ENCODE assay signal across 8 cellular contexts in the genomic region with DNA sequence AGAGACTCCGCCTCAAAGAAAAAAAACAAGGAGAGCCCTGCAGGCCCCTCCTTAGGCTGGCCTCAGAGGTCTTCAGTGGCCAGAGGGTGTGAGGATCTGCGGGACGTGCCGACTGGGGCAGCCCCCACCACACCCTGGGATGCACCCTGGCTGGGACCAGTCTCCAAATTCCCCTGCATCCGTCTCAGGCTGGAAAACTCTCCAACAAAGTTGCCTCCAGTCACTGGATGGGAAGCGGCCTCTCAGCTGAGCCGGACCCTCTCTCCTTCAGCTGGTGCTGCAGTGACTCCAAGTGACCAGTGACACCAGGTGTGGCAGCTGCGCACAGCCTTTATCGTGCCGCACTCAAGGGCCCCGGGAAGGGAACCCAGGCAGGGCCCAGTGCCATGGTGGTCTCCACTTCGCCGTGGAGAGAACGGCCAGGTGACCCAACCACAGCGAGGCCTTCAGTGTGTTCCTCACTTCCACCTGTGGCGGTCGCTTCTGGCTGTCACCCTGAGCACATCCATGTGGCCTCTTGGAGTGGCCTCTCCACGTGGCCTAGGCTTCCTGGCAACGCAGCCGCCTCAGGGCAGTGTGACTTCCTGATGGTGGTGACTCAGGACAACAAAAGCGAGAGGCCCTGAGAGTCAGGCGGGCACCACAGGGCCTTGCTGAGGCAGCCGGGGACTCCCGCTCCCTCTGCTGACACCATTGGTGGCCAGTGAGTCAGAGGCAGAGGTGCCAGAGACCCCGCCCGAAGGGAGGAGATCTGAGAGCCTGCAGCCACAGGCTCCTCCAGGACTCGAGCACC. TPM values are rescaled to one million over a fixed set of nuclear protein-coding genes. Genes with fewer than 3 reads are reported as not detected.
A peak's percentile ranks its signal among the peaks of the same experiment; 100 is the strongest.
DNase-seq lines count a peak whose midpoint lies in the region; ATAC-seq and TF ChIP-seq lines count a peak whose summit lies in the region.

No MANE protein-coding gene starts in this region.

- intact Hi-C loops in activated CD8-positive, alpha-beta T cell treated with anti-CD3 and anti-CD28 coated beads for 36 hours (cut with micrococcal nuclease), result no loop called here

- TF ChIP-seq RAD21 in SK-N-SH (IDR thresholded peaks at IDR 0.05; ENCODE audit: low read length), result no peak

- H3K9me3 ChIP-seq in SK-N-SH, result no peaks in the 10 kb centered on the region

- no peaks in the 10 kb centered on the region for H3K9me2 ChIP-seq in SK-N-SH

- no peak for DNase-seq in SK-N-SH
- peak; percentile 96 for DNase-seq in activated CD8-positive, alpha-beta T cell treated with anti-CD3 and anti-CD28 coated beads for 36 hours
- DNase-seq in glomerular visceral epithelial cell (ENCODE audit: extremely low spot score), result peak; percentile 89
- peak; percentile 61 for DNase-seq in stimulated activated CD8-positive, alpha-beta memory T cell treated with anti-CD3 and anti-CD28 coated beads, Interleukin-12 subunit alpha, Interleukin-12 subunit beta, amount 100 ng/mL, for 24 hours (ENCODE audit: extremely low read depth)
- DNase-seq in iPS-NIHi11 (ENCODE audit: low spot score), result no peak
- no peak for DNase-seq in HuH-7 (ENCODE audit: low spot score)

- POLR2A ChIA-PET in SK-N-SH (lab: Yijun Ruan, JAX), result no interaction called here
- POLR2A ChIA-PET in activated CD8-positive, alpha-beta T cell treated with anti-CD3 and anti-CD28 coated beads for 36 hours (lab: Charles Lee), result interaction anchor here (0.7 to 1.7 kb wide), 4 partner anchors 17 to 180 kb away, joined by 3 to 6 read pairs (median 4); no protein-coding TSS in a partner anchor

- TF ChIP-seq EP300 in SK-N-SH (IDR thresholded peaks at IDR 0.05; ENCODE audit: borderline replicate concordance in 1 of 2, low read depth in 1 of 2, low read length in 1 of 2), result no peak

- H3K27ac ChIP-seq in SK-N-SH (ENCODE audit: low read depth in 2 of 2, low read length in 1 of 2), result no peak overlapping the region

- CTCF ChIA-PET in SK-N-SH (lab: Yijun Ruan, JAX), result no interaction called here
- CTCF ChIA-PET in activated CD8-positive, alpha-beta T cell treated with anti-CD3 and anti-CD28 coated beads for 36 hours (lab: Charles Lee), result interaction anchor here (1.4 kb wide), 1 partner anchor 62 kb away, joined by 4 read pairs; no protein-coding TSS in a partner anchor

- no peaks in the 10 kb centered on the region for H3F3A ChIP-seq in SK-N-SH (replicated peaks; ENCODE audit: insufficient read depth)

- no peaks in the 10 kb centered on the region for H4K20me1 ChIP-seq in SK-N-SH (ENCODE audit: insufficient read depth)

- no peak overlapping the region for H2AFZ ChIP-seq in SK-N-SH (ENCODE audit: low read depth)

- no peaks in the 10 kb centered on the region for H3K27me3 ChIP-seq in SK-N-SH (ENCODE audit: insufficient read depth)

- WGBS in SK-N-SH (ENCODE audit: low lambda C conversion rate), result 57% methylated on average over 4 of the region's 27 CpGs

- H3K27ac Mint-ChIP-seq in activated CD8-positive, alpha-beta T cell treated with anti-CD3 and anti-CD28 coated beads for 36 hours, result peak overlapping the region; percentile 87

- no peaks in the 10 kb centered on the region for H3K27me3 Mint-ChIP-seq in activated CD8-positive, alpha-beta T cell treated with anti-CD3 and anti-CD28 coated beads for 36 hours

- ATAC-seq in SK-N-SH treated with all-trans-retinoic acid at 6 μM for 48 hours (peak; percentile 43), GM18498 (IDR thresholded peaks at IDR 0.05; ENCODE audit: unreplicated experiment) (no peak)
- ATAC-seq in activated CD8-positive, alpha-beta T cell treated with anti-CD3 and anti-CD28 coated beads for 36 hours, result peak; percentile 92

- no peaks in the 10 kb centered on the region for H3K4me1 ChIP-seq in SK-N-SH (ENCODE audit: control insufficient read depth in 1 of 2, insufficient read depth in 2 of 2, low read depth in 1 of 2, low read length in 1 of 2)

- no peaks in the 10 kb centered on the region for H3K9me3 Mint-ChIP-seq in activated CD8-positive, alpha-beta T cell treated with anti-CD3 and anti-CD28 coated beads for 36 hours

- no peak for TF ChIP-seq CTCF in SK-N-SH (IDR thresholded peaks at IDR 0.05)
- no peak for TF ChIP-seq CTCF in activated CD8-positive, alpha-beta T cell treated with anti-CD3 and anti-CD28 coated beads for 36 hours (IDR thresholded peaks at IDR 0.05)

- no peak overlapping the region for H3K9ac ChIP-seq in SK-N-SH

- H3K79me2 ChIP-seq in SK-N-SH (ENCODE audit: insufficient read depth), result no peaks in the 10 kb centered on the region

- H3K36me3 Mint-ChIP-seq in activated CD8-positive, alpha-beta T cell treated with anti-CD3 and anti-CD28 coated beads for 36 hours (ENCODE audit: low read depth), result peaks cover 12% of the 10 kb centered on the region

- no peak overlapping the region for H3K4me2 ChIP-seq in SK-N-SH

- H3K36me3 ChIP-seq in SK-N-SH (replicated peaks in 1 of 2; ENCODE audit: control insufficient read depth in 1 of 2, insufficient read depth in 2 of 2, low read length in 1 of 2), result peaks cover 0 to 10% of the 10 kb centered on the region in 2 experiments

- peaks cover 33% of the 10 kb centered on the region for H3K4me1 Mint-ChIP-seq in activated CD8-positive, alpha-beta T cell treated with anti-CD3 and anti-CD28 coated beads for 36 hours (ENCODE audit: low read depth)

- H3K4me3 Mint-ChIP-seq in activated CD8-positive, alpha-beta T cell treated with anti-CD3 and anti-CD28 coated beads for 36 hours, result no peak overlapping the region

- no peak overlapping the region for H3K4me3 ChIP-seq in SK-N-SH (ENCODE audit: low read depth in 2 of 2, low read length in 1 of 2)

TF ChIP-seq in SK-N-SH treated with all-trans-retinoic acid at 6 μM for 48 hours, 23 proteins besides CTCF, POLR2A, EP300 and RAD21 (continues in another document):
- TF ChIP-seq, protein P1, sequence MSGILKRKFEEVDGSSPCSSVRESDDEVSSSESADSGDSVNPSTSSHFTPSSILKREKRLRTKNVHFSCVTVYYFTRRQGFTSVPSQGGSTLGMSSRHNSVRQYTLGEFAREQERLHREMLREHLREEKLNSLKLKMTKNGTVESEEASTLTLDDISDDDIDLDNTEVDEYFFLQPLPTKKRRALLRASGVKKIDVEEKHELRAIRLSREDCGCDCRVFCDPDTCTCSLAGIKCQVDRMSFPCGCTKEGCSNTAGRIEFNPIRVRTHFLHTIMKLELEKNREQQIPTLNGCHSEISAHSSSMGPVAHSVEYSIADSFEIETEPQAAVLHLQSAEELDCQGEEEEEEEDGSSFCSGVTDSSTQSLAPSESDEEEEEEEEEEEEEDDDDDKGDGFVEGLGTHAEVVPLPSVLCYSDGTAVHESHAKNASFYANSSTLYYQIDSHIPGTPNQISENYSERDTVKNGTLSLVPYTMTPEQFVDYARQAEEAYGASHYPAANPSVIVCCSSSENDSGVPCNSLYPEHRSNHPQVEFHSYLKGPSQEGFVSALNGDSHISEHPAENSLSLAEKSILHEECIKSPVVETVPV (CRISPR knock-in tag; IDR thresholded peaks at IDR 0.05), result no peak
- TF ChIP-seq ZNF565 (CRISPR knock-in tag; conservative IDR thresholded peaks at IDR 0.05; ENCODE audit: low read depth) (no peak), RARB (CRISPR knock-in tag; IDR thresholded peaks at IDR 0.05) (no peak), BACH2 (CRISPR knock-in tag; IDR thresholded peaks at IDR 0.05; ENCODE audit: borderline replicate concordance) (no peak), OSR1 (CRISPR knock-in tag; IDR thresholded peaks at IDR 0.05) (no peak), ZNF70 (CRISPR knock-in tag; IDR thresholded peaks at IDR 0.05) (no peak)

TF ChIP-seq in SK-N-SH, 30 proteins besides CTCF, POLR2A, EP300 and RAD21 (continues in another document):
- TF ChIP-seq POLR2AphosphoS5 (IDR thresholded peaks at IDR 0.05; ENCODE audit: low read depth, low read length) (no peak), ELF1 (IDR thresholded peaks at IDR 0.05) (no peak), FOXM1 (IDR thresholded peaks at IDR 0.05; ENCODE audit: low read depth) (no peak), MEF2A (IDR thresholded peaks at IDR 0.05; ENCODE audit: borderline replicate concordance, low read depth) (no peak), JUND (IDR thresholded peaks at IDR 0.05) (no peak), NFIC (IDR thresholded peaks at IDR 0.05; ENCODE audit: borderline replicate concordance) (no peak), REST (IDR thresholded peaks at IDR 0.05; ENCODE audit: low read depth, low read length) (no peak), RFX5 (IDR thresholded peaks at IDR 0.05; ENCODE audit: low read length) (no peak), CHD2 (IDR thresholded peaks at IDR 0.05; ENCODE audit: low read length, partially characterized antibody) (no peak), GABPA (IDR thresholded peaks at IDR 0.05; ENCODE audit: low read depth) (no peak)

RNA-seq across cellular contexts. Expression of gene CAMSAP1, which starts 19.3 kb away (rescaled TPM):
- 6.2 and 8.9 TPM in 2 replicates for polyA plus RNA-seq in SK-N-SH (2012; rRNA removed)
- polyA plus RNA-seq in SK-N-SH (2012; cell fraction: cytosol; rRNA removed), result 6.8 and 7.3 TPM in 2 replicates
- polyA plus RNA-seq in SK-N-SH (2012; cell fraction: nucleus; rRNA removed), result 9.8 and 10.4 TPM in 2 replicates
- total RNA-seq in activated CD8-positive, alpha-beta T cell treated with anti-CD3 and anti-CD28 coated beads for 36 hours, result 10 to 100 TPM; 20.2 to 27.0 TPM

RNA-seq across cellular contexts. Expression of gene UBAC1, which starts 34.6 kb away (rescaled TPM):
- 67.7 and 69.3 TPM in 2 replicates for polyA plus RNA-seq in SK-N-SH (2012; rRNA removed)
- 54.5 and 61.1 TPM in 2 replicates for polyA plus RNA-seq in SK-N-SH (2012; cell fraction: cytosol; rRNA removed)
- 115 and 123 TPM in 2 replicates for polyA plus RNA-seq in SK-N-SH (2012; cell fraction: nucleus; rRNA removed)
- total RNA-seq in activated CD8-positive, alpha-beta T cell treated with anti-CD3 and anti-CD28 coated beads for 36 hours, result 10 to 100 TPM; 32.4 to 34.3 TPM

Comparison
In these comparisons a context has a peak if more than half of its experiments do, and no peak if none do; other contexts are left out.
1. DNase-seq: peak in activated CD8-positive, alpha-beta T cell treated with anti-CD3 and anti-CD28 coated beads for 36 hours (single experiment), glomerular visceral epithelial cell (single experiment) and stimulated activated CD8-positive, alpha-beta memory T cell treated with anti-CD3 and anti-CD28 coated beads, Interleukin-12 subunit alpha, Interleukin-12 subunit beta, amount 100 ng/mL, for 24 hours (single experiment); none in SK-N-SH (single experiment), iPS-NIHi11 (single experiment) and HuH-7 (single experiment).